Comparison of ENCODE assay signal across 19 cellular contexts in genomic region chr9:75964431-75964830, GRCh38.
A peak's percentile ranks its signal among the peaks of the same experiment; 100 is the strongest.
DNase-seq lines count a peak whose midpoint lies in the region; ATAC-seq, FAIRE-seq and TF ChIP-seq lines count a peak whose summit lies in the region.
"Had no signal": no experiment of that assay in that cellular context is flagged by ENCODE, and none has a peak within 500 bp of the region (broad histone marks: within the 10 kb centered on the region; RNA-seq: fewer than 3 reads in every experiment).

No MANE protein-coding gene starts in this region.

- no peaks in the 10 kb centered on the region for H3K27me3 ChIP-seq in bronchial epithelial cell (ENCODE audit: control insufficient read depth, insufficient read depth, low read length)
- H3K27me3 ChIP-seq: cardiac muscle cell had no signal

- peak; percentile 94 for FAIRE-seq in bronchial epithelial cell (lab: Jason Lieb, UNC)
- FAIRE-seq: GM19239, K562 had no signal

- H3K36me3 ChIP-seq in bronchial epithelial cell (ENCODE audit: control insufficient read depth, insufficient read depth, low read length), result no peaks in the 10 kb centered on the region
- H3K36me3 ChIP-seq: cardiac muscle cell, prostate gland, thoracic aorta had no signal

- no peak for TF ChIP-seq CTCF in bronchial epithelial cell (IDR thresholded peaks at IDR 0.05; ENCODE audit: insufficient read depth, low read length, severe bottlenecking)

- intact Hi-C loops in left colon (cut with DNase I, micrococcal nuclease), result no loop called here

- no peak overlapping the region for H3K4me3 ChIP-seq in bronchial epithelial cell (ENCODE audit: low read depth, low read length)
- H3K4me3 ChIP-seq: cardiac muscle cell, K562, prostate gland, thoracic aorta had no signal

- TF ChIP-seq POLR2A in GM18505 (IDR thresholded peaks at IDR 0.05; ENCODE audit: borderline replicate concordance, extremely low read depth, insufficient read depth, insufficient read length), result no peak

- ATAC-seq in left colon (peak; percentile 84), GM18505 (IDR thresholded peaks at IDR 0.05; ENCODE audit: unreplicated experiment) (no peak), HG02798 (IDR thresholded peaks at IDR 0.05; ENCODE audit: poor library complexity, unreplicated experiment) (no peak)
- ATAC-seq: activated CD4-positive, CD25-positive, alpha-beta regulatory T cell treated with anti-CD3 and anti-CD28 coated beads, Interleukin-2, amount 50 U/mL, for 24 hours; K562 had no signal

- DNase-seq in A172 (ENCODE audit: low spot score) (peak; percentile 4), M059J (ENCODE audit: low read depth) (peak; percentile 3), bronchial epithelial cell (ENCODE audit: low read depth) (peak; percentile 92), left colon (no peak), superior temporal gyrus (ENCODE audit: extremely low spot score) (no peak)
- no peak for DNase-seq in stimulated activated CD4-positive, alpha-beta T cell treated with anti-CD3 and anti-CD28 coated beads, Interleukin-12 subunit alpha, Interleukin-12 subunit beta, amount 100 ng/mL, for 4 hours
- DNase-seq: HCEC 1CT, immature natural killer cell, NCI-H69, OCI-M1, T-helper 9 cell had no signal

Comparison
In these comparisons a context has a peak if more than half of its experiments do, and no peak if none do; other contexts are left out.
1. DNase-seq: peak in A172 (single experiment), M059J (single experiment) and bronchial epithelial cell (single experiment); none in left colon (0 of 2), superior temporal gyrus (single experiment) and stimulated activated CD4-positive, alpha-beta T cell treated with anti-CD3 and anti-CD28 coated beads, Interleukin-12 subunit alpha, Interleukin-12 subunit beta, amount 100 ng/mL, for 4 hours (single experiment).